Comparison of ENCODE assay signal across 1 cellular context in genomic region chr1:228265167-228265566, GRCh38.
TF ChIP-seq lines count a peak whose summit lies in the region.

No MANE protein-coding gene starts in this region.

TF ChIP-seq in SK-N-SH, 30 proteins besides CTCF, POLR2A, EP300 and RAD21 (continued from another document):
- TF ChIP-seq USF1 (IDR thresholded peaks at IDR 0.05; ENCODE audit: borderline replicate concordance, low read depth) (no peak), RCOR1 (IDR thresholded peaks at IDR 0.05; ENCODE audit: low read length) (no peak), TEAD4 (IDR thresholded peaks at IDR 0.05; ENCODE audit: borderline replicate concordance, insufficient read depth) (no peak)
